Comparison of ENCODE assay signal across 8 cellular contexts in the genomic region with DNA sequence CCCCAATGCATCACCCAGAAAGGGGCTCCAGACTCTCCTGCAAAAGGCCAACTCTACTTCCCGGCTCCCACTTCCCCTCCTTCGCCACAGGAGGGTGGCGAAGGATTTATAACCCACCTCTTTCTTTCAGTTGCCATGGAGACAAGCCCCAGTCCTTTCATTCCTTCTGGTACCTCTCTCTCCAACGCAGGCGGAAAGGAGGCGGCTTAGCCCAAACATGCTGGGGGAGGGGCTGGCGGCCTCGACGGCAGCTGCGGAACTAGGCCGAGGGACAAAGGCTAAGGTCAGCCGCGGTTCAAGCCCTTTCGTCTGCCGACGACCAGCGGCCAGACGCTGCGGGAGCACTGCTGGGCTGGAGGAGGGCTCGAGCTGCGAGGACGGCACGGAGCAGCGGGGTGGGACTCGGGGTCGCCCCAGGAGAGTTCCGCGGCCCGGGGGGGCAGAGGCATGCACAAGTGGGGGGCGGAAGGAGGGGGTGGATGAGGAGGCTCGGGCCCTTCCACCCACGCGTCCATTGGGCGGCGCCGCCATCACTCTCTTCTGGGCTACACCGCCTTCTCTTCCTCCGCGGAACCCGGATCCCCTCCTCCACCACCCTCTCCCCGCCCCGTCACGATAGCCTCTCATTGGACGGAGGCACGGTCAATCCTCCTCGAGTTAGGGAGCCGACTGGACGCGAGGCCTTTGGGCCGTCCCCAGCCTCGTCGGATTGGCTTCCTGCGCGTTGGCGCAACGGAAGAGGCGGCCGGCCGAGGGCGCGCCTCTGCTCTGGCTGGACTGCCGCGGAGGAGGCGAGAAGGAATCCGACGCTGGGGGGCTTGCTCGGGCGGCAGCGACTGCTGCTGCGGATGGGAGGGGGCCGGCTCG. TPM values are rescaled to one million over a fixed set of nuclear protein-coding genes. Genes with fewer than 3 reads are reported as not detected.
DNase-seq lines count a peak whose midpoint lies in the region; ATAC-seq and TF ChIP-seq lines count a peak whose summit lies in the region.

Gene PANK2 (plus strand): TSS at position 766 of the 867 bp plus-strand sequence.

- H3K4me1 Mint-ChIP-seq in WTC11: peaks cover 46% of the 10 kb centered on the region

- H4K20me1 ChIP-seq in smooth muscle cell (ENCODE audit: low read depth): peaks cover 42% of the 10 kb centered on the region

- no peaks in the 10 kb centered on the region for H3K36me3 ChIP-seq in smooth muscle cell (ENCODE audit: low read depth)

- H3K36me3 Mint-ChIP-seq in WTC11: peaks cover 28% of the 10 kb centered on the region

- POLR2A ChIA-PET in WTC11 (lab: Charles Lee): interaction anchor here (0.8 kb wide), 1 partner anchor 90 kb away, joined by 7 read pairs; no protein-coding TSS in a partner anchor

- H3K79me2 ChIP-seq in smooth muscle cell (ENCODE audit: low read depth): peaks cover 60% of the 10 kb centered on the region

- H3K4me1 ChIP-seq in smooth muscle cell (ENCODE audit: low read depth): peaks cover 32% of the 10 kb centered on the region

- H3F3A ChIP-seq in smooth muscle cell (ENCODE audit: low read depth): peaks cover 3% of the 10 kb centered on the region

- ATAC-seq in HG03196 (IDR thresholded peaks at IDR 0.05; ENCODE audit: unreplicated experiment) (peak; percentile 92), WTC11 (peak; percentile 96)

- H3K4me3 Mint-ChIP-seq in WTC11: peak within 1 kb of the TSS; percentile 96

- in situ Hi-C loops in GM18951 (cut with MboI; ENCODE audit: low sequenced_read_pairs, unreplicated experiment): no loop called here

- no peaks in the 10 kb centered on the region for H3K9me3 Mint-ChIP-seq in WTC11

- H3K4me3 ChIP-seq in cardiac fibroblast (replicated peaks in 1 of 2; ENCODE audit: low read depth in 2 of 2, low read length in 2 of 2) (peak within 1 kb of the TSS; percentile 90 to 99), smooth muscle cell (peak within 1 kb of the TSS; percentile 77)

- H3K27me3 Mint-ChIP-seq in WTC11 (ENCODE audit: low read depth): no peaks in the 10 kb centered on the region

- H3K9me3 ChIP-seq in smooth muscle cell (replicated peaks; ENCODE audit: low read depth): no peaks in the 10 kb centered on the region

- peak within 1 kb of the TSS; percentile 97 for H3K27ac Mint-ChIP-seq in WTC11

- peak; percentile 60 for TF ChIP-seq CTCF in AG09319 (IDR thresholded peaks at IDR 0.05; ENCODE audit: low read depth, low read length)
- no peak for TF ChIP-seq CTCF in WTC11 (IDR thresholded peaks at IDR 0.05)
- TF ChIP-seq CTCF in cardiac fibroblast (IDR thresholded peaks at IDR 0.05; ENCODE audit: low read depth, low read length): peak; percentile 67
- TF ChIP-seq CTCF in smooth muscle cell (IDR thresholded peaks at IDR 0.05; ENCODE audit: borderline replicate concordance, insufficient read depth, poor library complexity, severe bottlenecking): peak; percentile 15

- peak within 1 kb of the TSS; percentile 68 for H3K27ac ChIP-seq in smooth muscle cell (ENCODE audit: low read depth)

- H3K27me3 ChIP-seq in smooth muscle cell (ENCODE audit: low read depth): no peaks in the 10 kb centered on the region

- CTCF ChIA-PET in WTC11 (lab: Charles Lee): interaction anchor here (1.0 to 2.0 kb wide), 3 partner anchors 68 to 196 kb away, joined by 3 to 7 read pairs (median 3); no protein-coding TSS in a partner anchor

- peak within 1 kb of the TSS; percentile 88 for H3K9ac ChIP-seq in smooth muscle cell (ENCODE audit: low read depth)

- peak; percentile 98 for DNase-seq in AG09319 (ENCODE audit: extremely low read depth, low read depth)
- peak; percentile 94 for DNase-seq in NCI-H226
- peak; percentile 100 for DNase-seq in WTC11 (ENCODE audit: low spot score)
- peak; percentile 99 to 100 for DNase-seq in cardiac fibroblast (ENCODE audit: low read depth in 2 of 2)
- peak; percentile 99 for DNase-seq in iPS-NIHi11 (ENCODE audit: low spot score)
- DNase-seq in smooth muscle cell (lab: John Stamatoyannopoulos, UW; ENCODE audit: unreplicated experiment): peak; percentile 85

- peak within 1 kb of the TSS; percentile 94 for H3K4me2 ChIP-seq in smooth muscle cell

- peak; percentile 80 for TF ChIP-seq POLR2A in GM18951 (IDR thresholded peaks at IDR 0.05; ENCODE audit: extremely low read depth, insufficient read depth, insufficient read length)

- WGBS in smooth muscle cell (ENCODE audit: low lambda C conversion rate): under 1% methylated on average over 53 of the region's 72 CpGs

- H2AFZ ChIP-seq in smooth muscle cell (ENCODE audit: low read depth): no peak within 1 kb of the TSS

TF ChIP-seq in WTC11, 78 proteins besides CTCF, POLR2A, EP300 and RAD21 (continues in another document):
- TF ChIP-seq, protein P1, sequence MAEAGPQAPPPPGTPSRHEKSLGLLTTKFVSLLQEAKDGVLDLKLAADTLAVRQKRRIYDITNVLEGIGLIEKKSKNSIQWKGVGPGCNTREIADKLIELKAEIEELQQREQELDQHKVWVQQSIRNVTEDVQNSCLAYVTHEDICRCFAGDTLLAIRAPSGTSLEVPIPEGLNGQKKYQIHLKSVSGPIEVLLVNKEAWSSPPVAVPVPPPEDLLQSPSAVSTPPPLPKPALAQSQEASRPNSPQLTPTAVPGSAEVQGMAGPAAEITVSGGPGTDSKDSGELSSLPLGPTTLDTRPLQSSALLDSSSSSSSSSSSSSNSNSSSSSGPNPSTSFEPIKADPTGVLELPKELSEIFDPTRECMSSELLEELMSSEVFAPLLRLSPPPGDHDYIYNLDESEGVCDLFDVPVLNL (CRISPR knock-in tag; IDR thresholded peaks at IDR 0.05; ENCODE audit: borderline replicate concordance, low read depth): no peak; the same call in 1 of the 2 replicates
- TF ChIP-seq, protein P2, sequence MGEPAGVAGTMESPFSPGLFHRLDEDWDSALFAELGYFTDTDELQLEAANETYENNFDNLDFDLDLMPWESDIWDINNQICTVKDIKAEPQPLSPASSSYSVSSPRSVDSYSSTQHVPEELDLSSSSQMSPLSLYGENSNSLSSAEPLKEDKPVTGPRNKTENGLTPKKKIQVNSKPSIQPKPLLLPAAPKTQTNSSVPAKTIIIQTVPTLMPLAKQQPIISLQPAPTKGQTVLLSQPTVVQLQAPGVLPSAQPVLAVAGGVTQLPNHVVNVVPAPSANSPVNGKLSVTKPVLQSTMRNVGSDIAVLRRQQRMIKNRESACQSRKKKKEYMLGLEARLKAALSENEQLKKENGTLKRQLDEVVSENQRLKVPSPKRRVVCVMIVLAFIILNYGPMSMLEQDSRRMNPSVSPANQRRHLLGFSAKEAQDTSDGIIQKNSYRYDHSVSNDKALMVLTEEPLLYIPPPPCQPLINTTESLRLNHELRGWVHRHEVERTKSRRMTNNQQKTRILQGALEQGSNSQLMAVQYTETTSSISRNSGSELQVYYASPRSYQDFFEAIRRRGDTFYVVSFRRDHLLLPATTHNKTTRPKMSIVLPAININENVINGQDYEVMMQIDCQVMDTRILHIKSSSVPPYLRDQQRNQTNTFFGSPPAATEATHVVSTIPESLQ (CRISPR knock-in tag; IDR thresholded peaks at IDR 0.05): no peak
- TF ChIP-seq HMGXB4 (CRISPR knock-in tag; IDR thresholded peaks at IDR 0.05) (peak; percentile 88), FOXP4 (CRISPR knock-in tag; IDR thresholded peaks at IDR 0.05) (peak; percentile 74), TP53 (CRISPR knock-in tag; IDR thresholded peaks at IDR 0.05) (peak; percentile 37; the same call in 1 of the 2 replicates), ZNF121 (CRISPR knock-in tag; IDR thresholded peaks at IDR 0.05) (no peak)

RNA-seq across cellular contexts. Expression of gene PANK2, which starts in this region (rescaled TPM):
- total RNA-seq in WTC11 (2021) (60.3 to 63.7 TPM (median 62.7 TPM) in 3 replicates), smooth muscle cell (40.8 and 43.1 TPM in 2 replicates)
- polyA plus RNA-seq in smooth muscle cell: 24.7 and 42.5 TPM in 2 replicates

Comparison
In these comparisons a context has a peak if more than half of its experiments do, and no peak if none do; other contexts are left out.
1. Peak in every context shown above with its lines: DNase-seq, ATAC-seq, H3K4me3 ChIP-seq and H3K27ac ChIP-seq.